ENCODE assay signal across 11 cellular contexts in genomic region chr2:165743442-165743841, GRCh38. TPM values are rescaled to one million over a fixed set of nuclear protein-coding genes. Genes with fewer than 3 reads are reported as not detected.
DNase-seq lines count a peak whose midpoint lies in the region; ATAC-seq and TF ChIP-seq lines count a peak whose summit lies in the region.
"Had no signal": no experiment of that assay in that cellular context is flagged by ENCODE, and none has a peak within 500 bp of the region (broad histone marks: within the 10 kb centered on the region; RNA-seq: fewer than 3 reads in every experiment).

No MANE protein-coding gene starts in this region.

- H3K4me2 ChIP-seq in Loucy (ENCODE audit: low read depth, low read length, poor library complexity, severe bottlenecking) = peak overlapping the region; percentile 21

- no peaks in the 10 kb centered on the region for H3K9me2 ChIP-seq in Loucy (replicated peaks; ENCODE audit: low read depth, low read length)

- H3K36me3 ChIP-seq in Loucy (ENCODE audit: insufficient read depth, low read length) = peaks cover 16% of the 10 kb centered on the region
- no peaks in the 10 kb centered on the region for H3K36me3 ChIP-seq in gastroesophageal sphincter
- H3K36me3 ChIP-seq: gastrocnemius medialis, tibial artery had no signal

- no peak overlapping the region for H3K9ac ChIP-seq in Loucy (ENCODE audit: low read depth, low read length, poor library complexity, severe bottlenecking)

- TF ChIP-seq POLR2A in gastroesophageal sphincter (IDR thresholded peaks at IDR 0.05) = no peak

- H3K79me2 ChIP-seq in Loucy (ENCODE audit: insufficient read depth, low read length) = no peaks in the 10 kb centered on the region

- H3K4me1 ChIP-seq in Loucy (ENCODE audit: insufficient read depth, low read length, poor library complexity, severe bottlenecking) (peaks cover 10% of the 10 kb centered on the region), gastroesophageal sphincter (no peaks in the 10 kb centered on the region), right cardiac atrium (ENCODE audit: control insufficient read depth, insufficient read depth, low read length) (no peaks in the 10 kb centered on the region)
- H3K4me1 ChIP-seq: gastrocnemius medialis, tibial artery had no signal

- ATAC-seq in GM19372 (IDR thresholded peaks at IDR 0.05; ENCODE audit: low read depth, unreplicated experiment) (peak; percentile 98), HG02938 (IDR thresholded peaks at IDR 0.05; ENCODE audit: unreplicated experiment) (peak; percentile 98), gastroesophageal sphincter (no peak), right cardiac atrium (no peak), SK-N-SH treated with all-trans-retinoic acid at 6 μM for 48 hours (no peak)
- ATAC-seq: gastrocnemius medialis had no signal

- no peaks in the 10 kb centered on the region for H3F3A ChIP-seq in Loucy (ENCODE audit: low read depth)

- no peaks in the 10 kb centered on the region for H3K27me3 ChIP-seq in Loucy (ENCODE audit: insufficient read depth, low read length, poor library complexity, severe bottlenecking)
- H3K27me3 ChIP-seq in gastroesophageal sphincter = no peaks in the 10 kb centered on the region
- H3K27me3 ChIP-seq in right cardiac atrium (ENCODE audit: control insufficient read depth, insufficient read depth) = no peaks in the 10 kb centered on the region
- H3K27me3 ChIP-seq: gastrocnemius medialis, tibial artery had no signal

- H4K20me1 ChIP-seq in Loucy (ENCODE audit: insufficient read depth, low read length, poor library complexity, severe bottlenecking) = no peaks in the 10 kb centered on the region

- intact Hi-C loops in right cardiac atrium (cut with DNase I) = no loop called here

- no peak for TF ChIP-seq EP300 in gastroesophageal sphincter (IDR thresholded peaks at IDR 0.05)

- H3K4me3 ChIP-seq in Loucy (ENCODE audit: low read length, poor library complexity, severe bottlenecking) (no peak overlapping the region), gastroesophageal sphincter (no peak overlapping the region), right cardiac atrium (ENCODE audit: low read length) (no peak overlapping the region)
- H3K4me3 ChIP-seq: gastrocnemius medialis, tibial artery had no signal

- TF ChIP-seq CTCF in Loucy (conservative IDR thresholded peaks at IDR 0.05; ENCODE audit: low read length) (no peak), gastroesophageal sphincter (IDR thresholded peaks at IDR 0.05) (no peak)

- WGBS in gastroesophageal sphincter (ENCODE audit: low coverage in 1 of 2), 2 donors = 57 to 74% methylated on average over 2 of the region's 2 CpGs
- WGBS in right cardiac atrium = 66% methylated on average over 2 of the region's 2 CpGs

- no peak overlapping the region for H2AFZ ChIP-seq in Loucy (ENCODE audit: low read length)

- H3K9me3 ChIP-seq in Loucy (ENCODE audit: insufficient read depth, low read depth, low read length) (no peaks in the 10 kb centered on the region), gastroesophageal sphincter (no peaks in the 10 kb centered on the region), right cardiac atrium (ENCODE audit: control insufficient read depth, low read length) (no peaks in the 10 kb centered on the region)
- H3K9me3 ChIP-seq: gastrocnemius medialis, tibial artery had no signal

- DNase-seq in AML-193 (lab: John Stamatoyannopoulos, UW) = peak; percentile 79 to 84
- no peak for DNase-seq in COR-L47 (lab: John Stamatoyannopoulos, UW)
- DNase-seq in right cardiac atrium = no peak
- DNase-seq: activated CD4-positive, alpha-beta T cell treated with anti-CD3 and anti-CD28 coated beads, Interleukin-2, amount 50 U/mL, for 4 hours; gastrocnemius medialis; tibial artery had no signal

- H3K27ac ChIP-seq in gastroesophageal sphincter (no peak overlapping the region), right cardiac atrium (ENCODE audit: low read length) (no peak overlapping the region)
- H3K27ac ChIP-seq: gastrocnemius medialis, tibial artery had no signal

TF ChIP-seq in SK-N-SH treated with all-trans-retinoic acid at 6 μM for 48 hours, 23 proteins besides CTCF, POLR2A, EP300 and RAD21:
- TF ChIP-seq CREB5 (CRISPR knock-in tag; IDR thresholded peaks at IDR 0.05; ENCODE audit: low read depth) (no peak), ESRRG (CRISPR knock-in tag; IDR thresholded peaks at IDR 0.05) (no peak)
TF ChIP-seq in SK-N-SH treated with all-trans-retinoic acid at 6 μM for 48 hours: peak in this region for 0.

RNA-seq across cellular contexts. Expression of gene GALNT3, which starts 50.6 kb away (rescaled TPM):
- 1 to 10 TPM in 3 of 4 donors, under 1 TPM in 1; 0.94 to 8.4 (median 3.1) TPM for total RNA-seq in gastroesophageal sphincter
- total RNA-seq in right cardiac atrium = under 1 TPM; 0.24 to 0.59 (median 0.42) TPM
- polyA plus RNA-seq in right cardiac atrium = 0.27 TPM

Comparison
In these comparisons a context has a peak if more than half of its experiments do, and no peak if none do; other contexts are left out.
1. DNase-seq: peak in AML-193 (2 of 2); none in COR-L47 (single experiment) and right cardiac atrium (0 of 3).
2. ATAC-seq: peak in GM19372 (single experiment) and HG02938 (single experiment); none in gastroesophageal sphincter (single experiment), right cardiac atrium (0 of 2) and SK-N-SH treated with all-trans-retinoic acid at 6 μM for 48 hours (single experiment).